8 cellular contexts compared by ENCODE assay signal in the genomic region with DNA sequence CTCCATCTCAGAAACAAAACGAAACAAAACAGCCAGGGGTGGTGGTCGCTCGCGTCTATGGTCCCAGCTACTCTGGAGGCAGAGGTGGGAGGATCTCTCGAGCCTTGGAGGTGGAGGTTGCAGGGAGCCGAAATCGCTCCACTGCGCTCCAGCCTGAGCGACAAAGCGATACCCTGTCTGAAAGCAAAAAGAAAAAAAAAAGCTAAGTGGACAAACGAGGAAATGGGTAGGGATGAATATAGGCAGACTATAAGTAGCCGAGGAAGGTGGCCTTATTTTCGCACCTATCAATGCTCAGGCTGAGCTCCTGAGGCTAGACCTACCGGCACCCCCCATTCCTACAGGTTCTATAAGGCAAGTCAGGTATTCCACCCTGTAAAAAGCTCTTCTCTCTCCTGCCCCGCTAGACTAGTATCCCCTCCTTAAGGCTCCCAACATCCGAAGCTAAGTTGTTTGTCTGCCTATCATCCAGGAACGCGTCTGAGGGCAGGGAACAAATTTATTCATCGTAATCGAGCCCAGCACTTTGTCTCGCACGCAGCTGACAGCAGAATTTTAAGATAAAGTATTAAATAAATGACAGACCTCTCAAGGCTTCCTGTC. TPM values are rescaled to one million over a fixed set of nuclear protein-coding genes. Genes with fewer than 3 reads are reported as not detected.
DNase-seq lines count a peak whose midpoint lies in the region; ATAC-seq and TF ChIP-seq lines count a peak whose summit lies in the region.

No MANE protein-coding gene starts in this region.

- peaks cover 0 to 1% of the 10 kb centered on the region in 2 donors for H3K27me3 Mint-ChIP-seq in CD8-positive, alpha-beta memory T cell

- peaks cover 28 to 39% (median 32%) of the 10 kb centered on the region in 3 donors for H3K4me1 Mint-ChIP-seq in CD8-positive, alpha-beta memory T cell

- no peak for TF ChIP-seq EP300 in tibial nerve (IDR thresholded peaks at IDR 0.05)

- intact Hi-C loops in Panc1 (cut with micrococcal nuclease; ENCODE audit: unreplicated experiment) = no loop called here

- H3K4me3 ChIP-seq in CD8-positive, alpha-beta memory T cell (ENCODE audit: low read length) = peak overlapping the region; percentile 93
- peak overlapping the region; percentile 81 to 97 for H3K4me3 ChIP-seq in Panc1 (ENCODE audit: low read depth in 2 of 2, low read length in 2 of 2)
- peak overlapping the region; percentile 76 to 87 for H3K4me3 ChIP-seq in cardiac fibroblast (replicated peaks in 1 of 2; ENCODE audit: low read depth in 2 of 2, low read length in 2 of 2)
- peak overlapping the region; percentile 34 for H3K4me3 ChIP-seq in lung
- peak overlapping the region; percentile 43 to 87 (median 84) for H3K4me3 ChIP-seq in tibial nerve

- ATAC-seq in GM19328 (IDR thresholded peaks at IDR 0.05; ENCODE audit: unreplicated experiment) (peak; percentile 29), HG03175 (IDR thresholded peaks at IDR 0.05; ENCODE audit: unreplicated experiment) (peak; percentile 37), Panc1 (peak; percentile 64), lung (ENCODE audit: insufficient read depth, low FRiP score) (peak; percentile 6)

- H3K27ac ChIP-seq in CD8-positive, alpha-beta memory T cell (ENCODE audit: low read depth, low read length) = peak overlapping the region; percentile 81
- H3K27ac ChIP-seq in Panc1 (ENCODE audit: low read length) (peak overlapping the region; percentile 90), lung (ENCODE audit: low read depth in 1 of 2, low read length in 1 of 2) (peak overlapping the region; percentile 90 to 93), tibial nerve (peak overlapping the region; percentile 26 to 89 (median 84))

- H3K9me3 ChIP-seq in CD8-positive, alpha-beta memory T cell (ENCODE audit: low read length) = no peaks in the 10 kb centered on the region
- H3K9me3 ChIP-seq in Panc1 (ENCODE audit: control insufficient read depth, insufficient read depth, low read depth, low read length) = no peaks in the 10 kb centered on the region
- no peaks in the 10 kb centered on the region for H3K9me3 ChIP-seq in lung (ENCODE audit: control insufficient read depth in 2 of 2, insufficient read depth in 1 of 2, low read length in 1 of 2)
- H3K9me3 ChIP-seq in tibial nerve = no peaks in the 10 kb centered on the region

- H3K4me3 Mint-ChIP-seq in CD8-positive, alpha-beta memory T cell = peak overlapping the region; percentile 96 to 100 (median 99)

- 0 to 2% methylated on average over 22 of the region's 22 CpGs for WGBS in lung, 2 donors
- 5 to 7% methylated on average over 22 of the region's 22 CpGs for WGBS in tibial nerve, 2 donors

- POLR2A ChIA-PET in CD8-positive, alpha-beta memory T cell (lab: Charles Lee) = interaction anchor here (0.5 to 2.7 kb wide), 7 partner anchors 7 to 444 kb away, joined by 3 to 41 read pairs (median 4); a partner anchor contains a TSS
- POLR2A ChIA-PET in Panc1 (lab: Charles Lee) = interaction anchor here (0.6 to 1.0 kb wide), 3 partner anchors 10 to 104 kb away, joined by 4 to 5 read pairs (median 5); a partner anchor contains a TSS

- H3K27ac Mint-ChIP-seq in CD8-positive, alpha-beta memory T cell = peak overlapping the region; percentile 67 to 99 (median 95)

- TF ChIP-seq CTCF in Panc1 (IDR thresholded peaks at IDR 0.05) (no peak), cardiac fibroblast (IDR thresholded peaks at IDR 0.05; ENCODE audit: low read depth, low read length) (no peak), lung (IDR thresholded peaks at IDR 0.05; ENCODE audit: control extremely low read depth, extremely low read depth) (no peak), tibial nerve (IDR thresholded peaks at IDR 0.05) (no peak)

- in situ Hi-C loops in Panc1 (cut with HindIII; ENCODE audit: low pct_unique_long_range_greater_than_20kb, low sequenced_read_pairs) = no loop called here

- no peaks in the 10 kb centered on the region for H3K36me3 ChIP-seq in CD8-positive, alpha-beta memory T cell (ENCODE audit: insufficient read depth, low read length)
- H3K36me3 ChIP-seq in Panc1 (ENCODE audit: control insufficient read depth, insufficient read depth, low read length) (no peaks in the 10 kb centered on the region; the same call in 1 of the 2 replicates), lung (ENCODE audit: control insufficient read depth in 2 of 2, insufficient read depth in 2 of 2, low read length in 2 of 2) (peaks cover 4 to 5% of the 10 kb centered on the region in 2 donors), tibial nerve (peaks cover 0 to 27% (median 0%) of the 10 kb centered on the region in 3 donors)

- H3K36me3 Mint-ChIP-seq in CD8-positive, alpha-beta memory T cell = peaks cover 0 to 35% (median 7%) of the 10 kb centered on the region in 3 donors

- TSS peak; percentile 94 for BruUV-seq in Panc1 (replicated peaks; lab: Mats Ljungman, UMichigan)

- TF ChIP-seq POLR2A in tibial nerve (IDR thresholded peaks at IDR 0.05) = no peak

- H3K27me3 ChIP-seq in CD8-positive, alpha-beta memory T cell (ENCODE audit: insufficient read depth, low read length, poor library complexity, severe bottlenecking) = no peaks in the 10 kb centered on the region
- H3K27me3 ChIP-seq in Panc1 (ENCODE audit: control insufficient read depth, insufficient read depth, low read length) = no peaks in the 10 kb centered on the region
- no peaks in the 10 kb centered on the region for H3K27me3 ChIP-seq in lung (ENCODE audit: control insufficient read depth, insufficient read depth)
- H3K27me3 ChIP-seq in tibial nerve = no peaks in the 10 kb centered on the region

- H3K9me3 Mint-ChIP-seq in CD8-positive, alpha-beta memory T cell = no peaks in the 10 kb centered on the region

- CTCF ChIA-PET in CD8-positive, alpha-beta memory T cell (lab: Charles Lee) = interaction anchor here (0.7 to 2.4 kb wide), 4 partner anchors 10 to 111 kb away, joined by 3 to 21 read pairs (median 4); a partner anchor contains a TSS
- CTCF ChIA-PET in Panc1 (lab: Charles Lee) = no interaction called here

- peaks cover 20% of the 10 kb centered on the region for H3K4me1 ChIP-seq in CD8-positive, alpha-beta memory T cell (ENCODE audit: insufficient read depth, low read length)
- peaks cover 5% of the 10 kb centered on the region for H3K4me1 ChIP-seq in Panc1 (ENCODE audit: control insufficient read depth, insufficient read depth, low read length)
- H3K4me1 ChIP-seq in lung (ENCODE audit: control insufficient read depth in 2 of 2, insufficient read depth in 2 of 2, low read length in 2 of 2) = no peaks in the 10 kb centered on the region
- H3K4me1 ChIP-seq in tibial nerve = peaks cover 0 to 20% (median 6%) of the 10 kb centered on the region in 4 donors

- DNase-seq in CD8-positive, alpha-beta memory T cell = peak in 3 of 5 donors; percentile 16 to 51 (median 20)
- DNase-seq in Panc1 (ENCODE audit: low read depth, low spot score) (no peak), cardiac fibroblast (ENCODE audit: low read depth in 2 of 2) (no peak), lung (ENCODE audit: low spot score) (no peak), tibial nerve (ENCODE audit: low spot score in 2 of 2) (no peak), dermis blood vessel endothelial cell (no peak)

RNA-seq across cellular contexts. Expression of a gene that starts 0.6 kb away (rescaled TPM):
- 10 to 100 TPM; 30.8 to 31.3 TPM for total RNA-seq in CD8-positive, alpha-beta memory T cell
- polyA plus RNA-seq in CD8-positive, alpha-beta memory T cell = 60.0 TPM
- total RNA-seq in Panc1 (2021; ENCODE audit: unreplicated experiment) (22.9 TPM), lung (10 to 100 TPM in 1 of 2 donors, 1 to 10 TPM in 1; 9.8 to 24.4 TPM), tibial nerve (10 to 100 TPM; 17.4 to 21.4 (median 18.9) TPM), dermis blood vessel endothelial cell (17.4 and 21.1 TPM in 2 replicates)
- 7.4 TPM for polyA plus RNA-seq in Panc1 (2012; ENCODE audit: insufficient read length)
- 1 to 10 TPM; 4.3 to 6.5 TPM for polyA plus RNA-seq in lung

RNA-seq across cellular contexts. Expression of a gene that starts 9.5 kb away (rescaled TPM):
- 10 to 100 TPM; 63.3 to 63.6 TPM for total RNA-seq in CD8-positive, alpha-beta memory T cell
- 8.6 TPM for polyA plus RNA-seq in CD8-positive, alpha-beta memory T cell
- total RNA-seq in Panc1 (2021; ENCODE audit: unreplicated experiment) = 47.8 TPM
- polyA plus RNA-seq in Panc1 (2012; ENCODE audit: insufficient read length) = 27.7 TPM
- 10 to 100 TPM; 31.3 to 32.0 TPM for total RNA-seq in lung
- polyA plus RNA-seq in lung = 10 to 100 TPM in 1 of 2 donors, 1 to 10 TPM in 1; 7.6 to 33.8 TPM
- total RNA-seq in tibial nerve = 10 to 100 TPM; 29.4 to 46.2 (median 39.8) TPM
- 28.2 and 35.8 TPM in 2 replicates for total RNA-seq in dermis blood vessel endothelial cell

Comparison
In these comparisons a context has a peak if more than half of its experiments do, and no peak if none do; other contexts are left out.
1. DNase-seq: peak in CD8-positive, alpha-beta memory T cell (3 of 5); none in Panc1 (single experiment), cardiac fibroblast (0 of 2), lung (single experiment), tibial nerve (0 of 2) and dermis blood vessel endothelial cell (single experiment).
2. H3K4me3 ChIP-seq: peak in every context shown above with its lines; median percentile 93 in CD8-positive, alpha-beta memory T cell; 89 in Panc1; 84 in tibial nerve; 82 in cardiac fibroblast; 34 in lung.
3. ATAC-seq: peak in every context shown above with its lines; median percentile 64 in Panc1; 37 in HG03175; 29 in GM19328; 6 in lung.
4. Peak in every context shown above with its lines, with median percentiles within 50 percentile points of each other: H3K27ac ChIP-seq.